In the genomic region with DNA sequence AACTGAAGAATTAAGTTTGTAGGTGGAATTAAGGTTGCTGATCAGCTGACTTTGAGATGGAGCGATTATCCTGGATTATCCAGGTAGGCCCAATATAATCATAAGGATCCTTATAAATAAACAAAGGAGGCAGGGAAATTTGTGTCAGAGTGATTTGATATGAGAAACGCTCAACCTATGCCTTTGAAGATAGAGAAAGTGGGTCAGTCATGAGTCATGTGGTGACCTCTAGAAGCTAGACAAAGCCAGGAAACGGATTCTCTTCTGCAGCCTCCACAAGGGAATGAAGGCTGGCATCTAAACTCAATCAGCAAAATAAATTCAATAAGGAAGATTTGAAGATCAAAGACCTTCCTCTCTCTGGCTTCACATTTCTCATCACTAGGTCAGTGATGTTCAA, we compare ENCODE assay signal across 1 cellular context.
TF ChIP-seq lines count a peak whose summit lies in the region.

No MANE protein-coding gene starts in this region.

TF ChIP-seq in K562, 482 proteins besides CTCF, POLR2A, EP300 and RAD21:
- TF ChIP-seq, protein P1, sequence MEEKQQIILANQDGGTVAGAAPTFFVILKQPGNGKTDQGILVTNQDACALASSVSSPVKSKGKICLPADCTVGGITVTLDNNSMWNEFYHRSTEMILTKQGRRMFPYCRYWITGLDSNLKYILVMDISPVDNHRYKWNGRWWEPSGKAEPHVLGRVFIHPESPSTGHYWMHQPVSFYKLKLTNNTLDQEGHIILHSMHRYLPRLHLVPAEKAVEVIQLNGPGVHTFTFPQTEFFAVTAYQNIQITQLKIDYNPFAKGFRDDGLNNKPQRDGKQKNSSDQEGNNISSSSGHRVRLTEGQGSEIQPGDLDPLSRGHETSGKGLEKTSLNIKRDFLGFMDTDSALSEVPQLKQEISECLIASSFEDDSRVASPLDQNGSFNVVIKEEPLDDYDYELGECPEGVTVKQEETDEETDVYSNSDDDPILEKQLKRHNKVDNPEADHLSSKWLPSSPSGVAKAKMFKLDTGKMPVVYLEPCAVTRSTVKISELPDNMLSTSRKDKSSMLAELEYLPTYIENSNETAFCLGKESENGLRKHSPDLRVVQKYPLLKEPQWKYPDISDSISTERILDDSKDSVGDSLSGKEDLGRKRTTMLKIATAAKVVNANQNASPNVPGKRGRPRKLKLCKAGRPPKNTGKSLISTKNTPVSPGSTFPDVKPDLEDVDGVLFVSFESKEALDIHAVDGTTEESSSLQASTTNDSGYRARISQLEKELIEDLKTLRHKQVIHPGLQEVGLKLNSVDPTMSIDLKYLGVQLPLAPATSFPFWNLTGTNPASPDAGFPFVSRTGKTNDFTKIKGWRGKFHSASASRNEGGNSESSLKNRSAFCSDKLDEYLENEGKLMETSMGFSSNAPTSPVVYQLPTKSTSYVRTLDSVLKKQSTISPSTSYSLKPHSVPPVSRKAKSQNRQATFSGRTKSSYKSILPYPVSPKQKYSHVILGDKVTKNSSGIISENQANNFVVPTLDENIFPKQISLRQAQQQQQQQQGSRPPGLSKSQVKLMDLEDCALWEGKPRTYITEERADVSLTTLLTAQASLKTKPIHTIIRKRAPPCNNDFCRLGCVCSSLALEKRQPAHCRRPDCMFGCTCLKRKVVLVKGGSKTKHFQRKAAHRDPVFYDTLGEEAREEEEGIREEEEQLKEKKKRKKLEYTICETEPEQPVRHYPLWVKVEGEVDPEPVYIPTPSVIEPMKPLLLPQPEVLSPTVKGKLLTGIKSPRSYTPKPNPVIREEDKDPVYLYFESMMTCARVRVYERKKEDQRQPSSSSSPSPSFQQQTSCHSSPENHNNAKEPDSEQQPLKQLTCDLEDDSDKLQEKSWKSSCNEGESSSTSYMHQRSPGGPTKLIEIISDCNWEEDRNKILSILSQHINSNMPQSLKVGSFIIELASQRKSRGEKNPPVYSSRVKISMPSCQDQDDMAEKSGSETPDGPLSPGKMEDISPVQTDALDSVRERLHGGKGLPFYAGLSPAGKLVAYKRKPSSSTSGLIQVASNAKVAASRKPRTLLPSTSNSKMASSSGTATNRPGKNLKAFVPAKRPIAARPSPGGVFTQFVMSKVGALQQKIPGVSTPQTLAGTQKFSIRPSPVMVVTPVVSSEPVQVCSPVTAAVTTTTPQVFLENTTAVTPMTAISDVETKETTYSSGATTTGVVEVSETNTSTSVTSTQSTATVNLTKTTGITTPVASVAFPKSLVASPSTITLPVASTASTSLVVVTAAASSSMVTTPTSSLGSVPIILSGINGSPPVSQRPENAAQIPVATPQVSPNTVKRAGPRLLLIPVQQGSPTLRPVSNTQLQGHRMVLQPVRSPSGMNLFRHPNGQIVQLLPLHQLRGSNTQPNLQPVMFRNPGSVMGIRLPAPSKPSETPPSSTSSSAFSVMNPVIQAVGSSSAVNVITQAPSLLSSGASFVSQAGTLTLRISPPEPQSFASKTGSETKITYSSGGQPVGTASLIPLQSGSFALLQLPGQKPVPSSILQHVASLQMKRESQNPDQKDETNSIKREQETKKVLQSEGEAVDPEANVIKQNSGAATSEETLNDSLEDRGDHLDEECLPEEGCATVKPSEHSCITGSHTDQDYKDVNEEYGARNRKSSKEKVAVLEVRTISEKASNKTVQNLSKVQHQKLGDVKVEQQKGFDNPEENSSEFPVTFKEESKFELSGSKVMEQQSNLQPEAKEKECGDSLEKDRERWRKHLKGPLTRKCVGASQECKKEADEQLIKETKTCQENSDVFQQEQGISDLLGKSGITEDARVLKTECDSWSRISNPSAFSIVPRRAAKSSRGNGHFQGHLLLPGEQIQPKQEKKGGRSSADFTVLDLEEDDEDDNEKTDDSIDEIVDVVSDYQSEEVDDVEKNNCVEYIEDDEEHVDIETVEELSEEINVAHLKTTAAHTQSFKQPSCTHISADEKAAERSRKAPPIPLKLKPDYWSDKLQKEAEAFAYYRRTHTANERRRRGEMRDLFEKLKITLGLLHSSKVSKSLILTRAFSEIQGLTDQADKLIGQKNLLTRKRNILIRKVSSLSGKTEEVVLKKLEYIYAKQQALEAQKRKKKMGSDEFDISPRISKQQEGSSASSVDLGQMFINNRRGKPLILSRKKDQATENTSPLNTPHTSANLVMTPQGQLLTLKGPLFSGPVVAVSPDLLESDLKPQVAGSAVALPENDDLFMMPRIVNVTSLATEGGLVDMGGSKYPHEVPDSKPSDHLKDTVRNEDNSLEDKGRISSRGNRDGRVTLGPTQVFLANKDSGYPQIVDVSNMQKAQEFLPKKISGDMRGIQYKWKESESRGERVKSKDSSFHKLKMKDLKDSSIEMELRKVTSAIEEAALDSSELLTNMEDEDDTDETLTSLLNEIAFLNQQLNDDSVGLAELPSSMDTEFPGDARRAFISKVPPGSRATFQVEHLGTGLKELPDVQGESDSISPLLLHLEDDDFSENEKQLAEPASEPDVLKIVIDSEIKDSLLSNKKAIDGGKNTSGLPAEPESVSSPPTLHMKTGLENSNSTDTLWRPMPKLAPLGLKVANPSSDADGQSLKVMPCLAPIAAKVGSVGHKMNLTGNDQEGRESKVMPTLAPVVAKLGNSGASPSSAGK (IDR thresholded peaks at IDR 0.05): no peak
- TF ChIP-seq FOSL1 (tag; conservative IDR thresholded peaks at IDR 0.05): peak; percentile 3; the same call in 1 of the 2 replicates
- TF ChIP-seq HSF4 (CRISPR knock-in tag; IDR thresholded peaks at IDR 0.05; ENCODE audit: borderline replicate concordance): no peak
- no peak for TF ChIP-seq NR2C2 (CRISPR knock-in tag; IDR thresholded peaks at IDR 0.05)
- TF ChIP-seq NR2C2 (tag; IDR thresholded peaks at IDR 0.05): peak; percentile 23; the same call in 1 of the 2 replicates
